Comparison of ENCODE assay signal across 35 cellular contexts in the genomic region with DNA sequence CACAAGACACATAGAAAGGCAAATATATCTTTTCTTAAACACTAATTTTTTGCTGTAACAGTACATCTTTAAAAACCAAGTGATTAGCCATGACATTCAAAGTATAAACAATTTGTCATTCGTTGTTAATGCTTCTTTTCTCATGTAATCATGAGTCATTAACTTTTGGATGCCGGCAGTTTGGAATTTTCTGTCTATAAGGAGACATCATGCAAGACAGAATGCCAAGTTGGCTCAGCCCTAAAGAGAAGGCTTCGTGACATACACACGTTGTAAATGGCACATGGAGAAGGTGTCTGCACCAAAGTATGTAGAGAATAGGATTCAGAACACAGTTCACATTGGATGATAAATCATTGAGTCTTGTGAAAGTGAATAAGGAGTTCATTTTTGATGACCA. TPM values are rescaled to one million over a fixed set of nuclear protein-coding genes. Genes with fewer than 3 reads are reported as not detected.
DNase-seq lines count a peak whose midpoint lies in the region; ATAC-seq and TF ChIP-seq lines count a peak whose summit lies in the region.
"Had no signal": no experiment of that assay in that cellular context is flagged by ENCODE, and none has a peak within 500 bp of the region (broad histone marks: within the 10 kb centered on the region; RNA-seq: fewer than 3 reads in every experiment).

No MANE protein-coding gene starts in this region.

- no peak for ATAC-seq in CD4-positive, alpha-beta T cell (ENCODE audit: poor library complexity)
- ATAC-seq: A549, esophagus mucosa, mucosa of descending colon, natural killer cell, right lobe of liver had no signal

- H3K27ac ChIP-seq in coronary artery, result peak overlapping the region; percentile 39 to 49
- H3K27ac ChIP-seq in mesenchymal stem cell (ENCODE audit: low read length, poor library complexity, severe bottlenecking), result no peak overlapping the region
- H3K27ac ChIP-seq in colonic mucosa, result no peak overlapping the region
- no peak overlapping the region for H3K27ac ChIP-seq in CD4-positive, alpha-beta T cell (ENCODE audit: low read depth, low read length)
- H3K27ac ChIP-seq: A549, HL-60, KMS-11, prostate gland, right lobe of liver, upper lobe of left lung had no signal

- TF ChIP-seq CTCF in coronary artery (IDR thresholded peaks at IDR 0.05), result no peak
- TF ChIP-seq CTCF in colonic mucosa (IDR thresholded peaks at IDR 0.05), result no peak
- no peak for TF ChIP-seq CTCF in CD4-positive, alpha-beta T cell (IDR thresholded peaks at IDR 0.05)

- H3K4me2 ChIP-seq in mesenchymal stem cell (ENCODE audit: low read length, poor library complexity, severe bottlenecking), result no peak overlapping the region
- H3K4me2 ChIP-seq: A549, KMS-11 had no signal

- H3K14ac ChIP-seq in mesenchymal stem cell (ENCODE audit: low read length in 2 of 2), result no peak overlapping the region

- H3K9ac ChIP-seq in mesenchymal stem cell (ENCODE audit: low read length) (no peak overlapping the region), colonic mucosa (ENCODE audit: low read depth in 2 of 2, low read length in 2 of 2) (no peak overlapping the region)
- H3K9ac ChIP-seq: KMS-11 had no signal

- no peak overlapping the region for H2BK15ac ChIP-seq in mesenchymal stem cell (ENCODE audit: low read depth, poor library complexity, severe bottlenecking)

- peaks cover 9% of the 10 kb centered on the region for H3K9me3 Mint-ChIP-seq in CD4-positive, alpha-beta T cell
- H3K9me3 Mint-ChIP-seq in activated T-helper 2 cell treated with anti-CD3 and anti-CD28 coated beads, Interferon-gamma antibody, Interleukin-2, Interleukin-4, amounts not matched to agents 10 μg/mL and 5 μg/mL and 100 μg/mL, durations not matched to agents 14 hours and 24 hours and 36 hours, result peaks cover 15% of the 10 kb centered on the region

- H3K27me3 Mint-ChIP-seq in CD4-positive, alpha-beta T cell, result peaks cover 28% of the 10 kb centered on the region
- H3K27me3 Mint-ChIP-seq in activated T-helper 2 cell treated with anti-CD3 and anti-CD28 coated beads, Interferon-gamma antibody, Interleukin-2, Interleukin-4, amounts not matched to agents 10 μg/mL and 5 μg/mL and 100 μg/mL, durations not matched to agents 14 hours and 24 hours and 36 hours (ENCODE audit: low read depth), result no peaks in the 10 kb centered on the region
- H3K27me3 Mint-ChIP-seq: dendritic cell treated with granulocyte-macrophage colony-stimulating factor and Interleukin-4, amounts not matched to agents 40 ng/mL and 50 ng/mL, for 4 days had no signal

- H3K9me3 ChIP-seq in mesenchymal stem cell (ENCODE audit: control insufficient read depth, low read length) (peaks cover 31% of the 10 kb centered on the region), colonic mucosa (no peaks in the 10 kb centered on the region)
- H3K9me3 ChIP-seq in CD4-positive, alpha-beta T cell (ENCODE audit: control insufficient read depth, low read length), result peaks cover 13% of the 10 kb centered on the region
- H3K9me3 ChIP-seq: mucosa of descending colon, prostate gland, right lobe of liver had no signal

- WGBS in mesenchymal stem cell, result 32% methylated on average over 4 of the region's 4 CpGs

- H2AFZ ChIP-seq in mesenchymal stem cell (ENCODE audit: low read depth, low read length), result no peak overlapping the region

- DNase-seq in A172 (ENCODE audit: low spot score) (peak; percentile 10), LHCN-M2 (ENCODE audit: low read depth) (peak; percentile 41), coronary artery (ENCODE audit: low spot score) (no peak), mesenchymal stem cell (peak; percentile 77), colonic mucosa (no peak)
- no peak for DNase-seq in CD4-positive, alpha-beta T cell
- no peak for DNase-seq in activated CD4-positive, alpha-beta T cell treated with anti-CD3 and anti-CD28 coated beads for 48 hours
- DNase-seq in activated T-helper 2 cell treated with anti-CD3 and anti-CD28 coated beads, Interferon-gamma antibody, Interleukin-2, Interleukin-4, amounts not matched to agents 10 μg/mL and 5 μg/mL and 100 μg/mL, durations not matched to agents 14 hours and 24 hours and 36 hours (ENCODE audit: low spot score), result no peak
- DNase-seq: activated naive CD8-positive, alpha-beta T cell treated with anti-CD3 and anti-CD28 coated beads, Interleukin-2, amount 50 U/mL, for 24 hours; activated T-cell treated with anti-CD3 and anti-CD28 coated beads, Interleukin-2, amount 50 U/mL, for 24 hours; AML-193; CD4-positive, CD25-positive, alpha-beta regulatory T cell; central memory CD4-positive, alpha-beta T cell; endodermal cell; hippocampal formation; mucosa of descending colon; MV-4-11; natural killer cell; NCI-H146; NCI-H2107; NCI-H345; NCI-H748 treated with DMSO at 0.1 percent for 48 hours; occipital lobe; right lobe of liver; stimulated activated CD4-positive, alpha-beta T cell treated with anti-CD3 and anti-CD28 coated beads, Interleukin-4, amount 100 ng/mL, for 24 hours; SW 1271; T-helper 9 cell; upper lobe of left lung had no signal

- no peaks in the 10 kb centered on the region for H3K36me3 Mint-ChIP-seq in CD4-positive, alpha-beta T cell (ENCODE audit: low read depth)
- no peaks in the 10 kb centered on the region for H3K36me3 Mint-ChIP-seq in activated T-helper 2 cell treated with anti-CD3 and anti-CD28 coated beads, Interferon-gamma antibody, Interleukin-2, Interleukin-4, amounts not matched to agents 10 μg/mL and 5 μg/mL and 100 μg/mL, durations not matched to agents 14 hours and 24 hours and 36 hours (ENCODE audit: low read depth)
- H3K36me3 Mint-ChIP-seq: CD4-positive, CD25-positive, alpha-beta regulatory T cell; natural killer cell had no signal

- H2BK5ac ChIP-seq in mesenchymal stem cell (ENCODE audit: low read depth, low read length, poor library complexity, severe bottlenecking), result no peak overlapping the region

- intact Hi-C loops in colonic mucosa (cut with DNase I), result no loop called here
- intact Hi-C loops in CD4-positive, alpha-beta T cell (cut with DNase I, micrococcal nuclease), result no loop called here
- intact Hi-C loops in activated T-helper 2 cell treated with anti-CD3 and anti-CD28 coated beads, Interferon-gamma antibody, Interleukin-2, Interleukin-4, amounts not matched to agents 10 μg/mL and 5 μg/mL and 100 μg/mL, durations not matched to agents 14 hours and 24 hours and 36 hours (cut with micrococcal nuclease), result no loop called here

- H3K4me1 ChIP-seq in mesenchymal stem cell (ENCODE audit: control insufficient read depth, insufficient read depth, low read depth, low read length), result no peaks in the 10 kb centered on the region
- peaks cover 4% of the 10 kb centered on the region for H3K4me1 ChIP-seq in colonic mucosa
- H3K4me1 ChIP-seq: A549 had no signal

- POLR2A ChIA-PET in CD4-positive, alpha-beta T cell (lab: Charles Lee), result no interaction called here

- H3K4me3 Mint-ChIP-seq in CD4-positive, alpha-beta T cell, result no peak overlapping the region
- H3K4me3 Mint-ChIP-seq in activated T-helper 2 cell treated with anti-CD3 and anti-CD28 coated beads, Interferon-gamma antibody, Interleukin-2, Interleukin-4, amounts not matched to agents 10 μg/mL and 5 μg/mL and 100 μg/mL, durations not matched to agents 14 hours and 24 hours and 36 hours (ENCODE audit: low read depth), result no peak overlapping the region
- H3K4me3 Mint-ChIP-seq: activated naive CD8-positive, alpha-beta T cell treated with anti-CD3 and anti-CD28 coated beads, Interleukin-2, amount 50 U/mL, for 24 hours; activated T-cell treated with anti-CD3 and anti-CD28 coated beads, Interleukin-2, amount 50 U/mL, for 24 hours; CD4-positive, CD25-positive, alpha-beta regulatory T cell; dendritic cell treated with granulocyte-macrophage colony-stimulating factor and Interleukin-4, amounts not matched to agents 40 ng/mL and 50 ng/mL, for 4 days; endodermal cell; natural killer cell had no signal

- H3K36me3 ChIP-seq in mesenchymal stem cell (ENCODE audit: control insufficient read depth in 1 of 2, insufficient read depth in 2 of 2, low read depth in 1 of 2, low read length in 2 of 2) (no peaks in the 10 kb centered on the region), colonic mucosa (no peaks in the 10 kb centered on the region)
- H3K36me3 ChIP-seq: prostate gland, right lobe of liver, upper lobe of left lung had no signal

- H4K8ac ChIP-seq in mesenchymal stem cell (ENCODE audit: low read length), result no peak overlapping the region

- peak overlapping the region in 1 of 2 experiments; percentile 19 for H3K18ac ChIP-seq in mesenchymal stem cell (ENCODE audit: low read depth in 1 of 2, low read length in 2 of 2)

- no peaks in the 10 kb centered on the region for H3K79me1 ChIP-seq in mesenchymal stem cell (replicated peaks; ENCODE audit: low read length, poor library complexity, severe bottlenecking)

- no peak overlapping the region for H3K4ac ChIP-seq in mesenchymal stem cell (ENCODE audit: low read depth in 1 of 2, low read length in 2 of 2)

- H2BK120ac ChIP-seq in mesenchymal stem cell (ENCODE audit: low read depth, low read length), result no peak overlapping the region

- no peak overlapping the region for H4K91ac ChIP-seq in mesenchymal stem cell (ENCODE audit: low read length)

- H3K27me3 ChIP-seq in mesenchymal stem cell (ENCODE audit: control insufficient read depth in 1 of 2, insufficient read depth in 1 of 2, low read length in 2 of 2) (peaks cover 13 to 33% of the 10 kb centered on the region in 2 experiments), colonic mucosa (no peaks in the 10 kb centered on the region)
- H3K27me3 ChIP-seq in CD4-positive, alpha-beta T cell (ENCODE audit: control insufficient read depth, insufficient read depth, low read length), result peaks cover 6% of the 10 kb centered on the region
- H3K27me3 ChIP-seq: right lobe of liver, upper lobe of left lung had no signal

- no peak overlapping the region for H3K27ac Mint-ChIP-seq in CD4-positive, alpha-beta T cell
- H3K27ac Mint-ChIP-seq in activated T-helper 2 cell treated with anti-CD3 and anti-CD28 coated beads, Interferon-gamma antibody, Interleukin-2, Interleukin-4, amounts not matched to agents 10 μg/mL and 5 μg/mL and 100 μg/mL, durations not matched to agents 14 hours and 24 hours and 36 hours, result no peak overlapping the region
- H3K27ac Mint-ChIP-seq: activated naive CD8-positive, alpha-beta T cell treated with anti-CD3 and anti-CD28 coated beads, Interleukin-2, amount 50 U/mL, for 24 hours; CD4-positive, CD25-positive, alpha-beta regulatory T cell; dendritic cell treated with granulocyte-macrophage colony-stimulating factor and Interleukin-4, amounts not matched to agents 40 ng/mL and 50 ng/mL, for 4 days; endodermal cell; natural killer cell had no signal

- H3K23ac ChIP-seq in mesenchymal stem cell (ENCODE audit: low read length in 2 of 2), result no peak overlapping the region

- H3K4me3 ChIP-seq in coronary artery (no peak overlapping the region), mesenchymal stem cell (ENCODE audit: insufficient read depth in 1 of 2, low read depth in 1 of 2, low read length in 2 of 2) (no peak overlapping the region), colonic mucosa (no peak overlapping the region)
- H3K4me3 ChIP-seq: A549, lung, mucosa of descending colon, prostate gland, right lobe of liver, upper lobe of left lung had no signal

- H3K4me1 Mint-ChIP-seq in CD4-positive, alpha-beta T cell (ENCODE audit: low read depth), result no peaks in the 10 kb centered on the region
- no peaks in the 10 kb centered on the region for H3K4me1 Mint-ChIP-seq in activated T-helper 2 cell treated with anti-CD3 and anti-CD28 coated beads, Interferon-gamma antibody, Interleukin-2, Interleukin-4, amounts not matched to agents 10 μg/mL and 5 μg/mL and 100 μg/mL, durations not matched to agents 14 hours and 24 hours and 36 hours (ENCODE audit: low read depth)
- H3K4me1 Mint-ChIP-seq: activated naive CD8-positive, alpha-beta T cell treated with anti-CD3 and anti-CD28 coated beads, Interleukin-2, amount 50 U/mL, for 24 hours; CD4-positive, CD25-positive, alpha-beta regulatory T cell; endodermal cell; natural killer cell had no signal

- no peak overlapping the region for H2AK5ac ChIP-seq in mesenchymal stem cell (ENCODE audit: low read length, severe bottlenecking)

- no peak overlapping the region for H2BK12ac ChIP-seq in mesenchymal stem cell (ENCODE audit: low read length in 2 of 2)

- CTCF ChIA-PET in CD4-positive, alpha-beta T cell (lab: Charles Lee), result no interaction called here

RNA-seq across cellular contexts. Expression of a gene that starts 35.9 kb away (rescaled TPM):
- 0.03 TPM in 1 of 2 replicates, not detected in the other for total RNA-seq in A172 (2014; rRNA removed; shearing (Covaris generic))
- total RNA-seq in LHCN-M2 (2014; rRNA removed) (3.2 and 4.0 TPM in 2 replicates), colonic mucosa (1 to 10 TPM; 1.4 to 2.1 TPM)
- polyA plus RNA-seq in LHCN-M2 (2012), result 6.2 TPM
- 138 TPM for polyA plus RNA-seq in mesenchymal stem cell (2013, experiment 1 of 2)
- 139 TPM for polyA plus RNA-seq in mesenchymal stem cell (2013, experiment 2 of 2)
- total RNA-seq in CD4-positive, alpha-beta T cell, result under 1 TPM in 1 of 2 experiments, not detected in 1; 0.08 TPM
- total RNA-seq in activated T-helper 2 cell treated with anti-CD3 and anti-CD28 coated beads, Interferon-gamma antibody, Interleukin-2, Interleukin-4, amounts not matched to agents 10 μg/mL and 5 μg/mL and 100 μg/mL, durations not matched to agents 14 hours and 24 hours and 36 hours, result 0.09 and 0.11 TPM in 2 replicates
- polyA plus RNA-seq: CD4-positive, CD25-positive, alpha-beta regulatory T cell had no signal

Comparison
In these comparisons a context has a peak if more than half of its experiments do, and no peak if none do; other contexts are left out.
1. DNase-seq: peak in A172 (single experiment), LHCN-M2 (single experiment) and mesenchymal stem cell (single experiment); none in coronary artery (single experiment), colonic mucosa (single experiment), CD4-positive, alpha-beta T cell (0 of 10), activated CD4-positive, alpha-beta T cell treated with anti-CD3 and anti-CD28 coated beads for 48 hours (single experiment) and activated T-helper 2 cell treated with anti-CD3 and anti-CD28 coated beads, Interferon-gamma antibody, Interleukin-2, Interleukin-4, amounts not matched to agents 10 μg/mL and 5 μg/mL and 100 μg/mL, durations not matched to agents 14 hours and 24 hours and 36 hours (single experiment).
2. H3K27ac ChIP-seq: peak in coronary artery (2 of 2); none in mesenchymal stem cell (single experiment), colonic mucosa (single experiment) and CD4-positive, alpha-beta T cell (single experiment).